ENCODE assay signal across 8 cellular contexts in the genomic region with DNA sequence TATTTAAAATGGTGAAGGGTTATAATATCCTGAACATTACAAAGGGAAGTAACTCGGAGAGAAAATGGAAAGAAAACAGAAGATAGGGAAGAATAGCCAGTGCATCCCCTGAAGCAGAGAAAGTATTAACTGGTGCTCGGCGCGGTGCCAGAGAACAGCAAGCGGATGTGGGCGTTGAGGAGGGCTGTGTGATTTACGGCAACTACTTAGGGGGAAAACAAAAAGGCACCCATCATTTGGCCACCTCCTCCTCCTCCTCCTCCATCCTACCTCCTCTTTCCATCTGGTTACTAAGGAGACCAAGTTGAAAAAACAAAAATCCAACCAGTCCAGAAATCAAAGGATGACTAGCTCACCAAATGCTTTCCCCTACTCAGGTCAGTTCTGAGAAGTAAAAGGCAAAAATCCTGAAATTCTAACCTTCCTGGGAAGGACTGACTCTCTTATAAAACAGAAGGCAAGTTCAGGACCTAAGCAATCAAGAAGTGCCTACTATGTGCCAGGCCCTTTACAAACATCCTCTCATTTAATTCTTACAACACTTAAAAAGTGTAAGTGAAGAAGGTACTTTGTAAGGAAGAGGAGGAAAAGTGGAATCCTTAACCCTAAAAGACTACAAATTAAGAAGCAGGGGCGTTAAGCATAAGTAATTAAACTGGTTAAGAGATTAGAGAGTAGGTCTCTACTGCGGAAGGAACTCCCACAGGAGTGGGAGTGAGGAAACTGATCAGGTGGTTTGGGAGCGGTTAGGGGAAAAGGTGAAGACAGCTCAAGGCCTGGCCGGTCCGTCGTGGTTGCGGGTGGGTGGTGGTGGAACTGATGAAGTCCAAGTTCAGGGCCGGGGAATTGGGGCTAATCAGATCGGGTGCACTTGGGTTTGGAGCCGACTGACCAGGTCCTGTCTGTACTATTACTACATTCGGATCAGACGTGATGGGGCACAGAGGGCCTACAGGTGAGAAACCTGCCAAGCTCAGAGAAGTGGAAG. TPM values are rescaled to one million over a fixed set of nuclear protein-coding genes. Genes with fewer than 3 reads are reported as not detected.
A peak's percentile ranks its signal among the peaks of the same experiment; 100 is the strongest.
DNase-seq lines count a peak whose midpoint lies in the region; ATAC-seq and TF ChIP-seq lines count a peak whose summit lies in the region.

No MANE protein-coding gene starts in this region.

- 0 out of 2 replicates have a peak, but pooled peaks cover 3% of the 10 kb centered on the region for H3K27me3 ChIP-seq in GM23248 (replicated peaks; ENCODE audit: insufficient read depth)
- H3K27me3 ChIP-seq in right atrium auricular region = no peaks in the 10 kb centered on the region
- H3K27me3 ChIP-seq in gastrocnemius medialis = no peaks in the 10 kb centered on the region

- H3K27ac Mint-ChIP-seq in activated naive CD4-positive, alpha-beta T cell treated with anti-CD3 and anti-CD28 coated beads, Interleukin-2, amount 50 U/mL, for 24 hours = peak overlapping the region; percentile 97

- no peaks in the 10 kb centered on the region for H4K20me1 ChIP-seq in GM23248 (ENCODE audit: insufficient read depth)

- no peak for TF ChIP-seq POLR2A in gastrocnemius medialis (IDR thresholded peaks at IDR 0.05)

- peak overlapping the region; percentile 99 for H3K4me2 ChIP-seq in GM23248 (ENCODE audit: unreplicated experiment)

- H3K9ac ChIP-seq in GM23248 = peak overlapping the region; percentile 92

- peaks cover 18% of the 10 kb centered on the region; the same call in 1 of the 2 replicates for H3F3A ChIP-seq in GM23248 (ENCODE audit: insufficient read depth)

- H2AFZ ChIP-seq in GM23248 = peak overlapping the region; percentile 83

- WGBS in GM23248 (ENCODE audit: low coverage in 1 of 2, low lambda C conversion rate in 2 of 2, missing lambda C conversion rate in 2 of 2), 2 experiments = 2 to 5% methylated on average over 19 of the region's 19 CpGs

- peak overlapping the region; percentile 58 for H3K27ac ChIP-seq in GM23248
- H3K27ac ChIP-seq in right atrium auricular region = peak overlapping the region; percentile 58 to 86
- H3K27ac ChIP-seq in gastrocnemius medialis = peak overlapping the region; percentile 71 to 87 (median 86)

- H3K4me3 Mint-ChIP-seq in activated naive CD4-positive, alpha-beta T cell treated with anti-CD3 and anti-CD28 coated beads, Interleukin-2, amount 50 U/mL, for 24 hours = peak overlapping the region; percentile 99

- ATAC-seq in gastrocnemius medialis (peak; percentile 31 to 44), HG03342 (IDR thresholded peaks at IDR 0.05; ENCODE audit: unreplicated experiment) (no peak)

- no peak for TF ChIP-seq CTCF in right atrium auricular region (IDR thresholded peaks at IDR 0.05)
- no peak for TF ChIP-seq CTCF in gastrocnemius medialis (IDR thresholded peaks at IDR 0.05 in 4 of 5, conservative IDR thresholded peaks at IDR 0.05 in 1 of 5)

- intact Hi-C loops in gastrocnemius medialis (cut with DNase I; ENCODE audit: low total_unique reads) = loop anchor here (2.0 to 5.0 kb wide), 2 partner anchors 69 to 158 kb away; no protein-coding TSS in a partner anchor

- no peaks in the 10 kb centered on the region for H3K27me3 Mint-ChIP-seq in activated naive CD4-positive, alpha-beta T cell treated with anti-CD3 and anti-CD28 coated beads, Interleukin-2, amount 50 U/mL, for 24 hours

- H3K9me3 ChIP-seq in GM23248 (ENCODE audit: low read depth) (no peaks in the 10 kb centered on the region), right atrium auricular region (no peaks in the 10 kb centered on the region), gastrocnemius medialis (no peaks in the 10 kb centered on the region)

- H3K4me1 ChIP-seq in GM23248 (ENCODE audit: insufficient read depth) (peaks cover 34% of the 10 kb centered on the region), right atrium auricular region (peaks cover 0 to 28% of the 10 kb centered on the region in 2 donors), gastrocnemius medialis (peaks cover 30 to 47% of the 10 kb centered on the region in 2 donors)

- H3K36me3 Mint-ChIP-seq in activated naive CD4-positive, alpha-beta T cell treated with anti-CD3 and anti-CD28 coated beads, Interleukin-2, amount 50 U/mL, for 24 hours = peaks cover 12% of the 10 kb centered on the region

- peak; percentile 42 for DNase-seq in Ammon's horn (ENCODE audit: low spot score)
- peak; percentile 81 for DNase-seq in GM23248
- DNase-seq in NCI-H69 (lab: John Stamatoyannopoulos, UW) = peak; percentile 98
- DNase-seq in right atrium auricular region (ENCODE audit: low spot score) = no peak
- no peak for DNase-seq in gastrocnemius medialis
- DNase-seq in NCI-H1930 (lab: John Stamatoyannopoulos, UW) = no peak

- in situ Hi-C loops in GM23248 (cut with MboI) (no loop called here), gastrocnemius medialis (cut with MboI; ENCODE audit: low sequenced_read_pairs in 4 of 4) (no loop called here)

- peak overlapping the region; percentile 89 for H3K4me3 ChIP-seq in GM23248
- peak overlapping the region; percentile 76 to 92 for H3K4me3 ChIP-seq in right atrium auricular region
- peak overlapping the region; percentile 63 to 99 (median 94) for H3K4me3 ChIP-seq in gastrocnemius medialis

- H3K36me3 ChIP-seq in GM23248 (ENCODE audit: low read depth) (peaks cover 11% of the 10 kb centered on the region), right atrium auricular region (no peaks in the 10 kb centered on the region), gastrocnemius medialis (peaks cover 0 to 21% of the 10 kb centered on the region in 2 donors)

- peaks cover 54% of the 10 kb centered on the region for H3K4me1 Mint-ChIP-seq in activated naive CD4-positive, alpha-beta T cell treated with anti-CD3 and anti-CD28 coated beads, Interleukin-2, amount 50 U/mL, for 24 hours

- H3K9me3 Mint-ChIP-seq in activated naive CD4-positive, alpha-beta T cell treated with anti-CD3 and anti-CD28 coated beads, Interleukin-2, amount 50 U/mL, for 24 hours = no peaks in the 10 kb centered on the region

- H3K9me2 ChIP-seq in GM23248 (ENCODE audit: insufficient read depth) = 0 out of 2 replicates have a peak, but pooled peaks cover 5% of the 10 kb centered on the region

- H3K79me2 ChIP-seq in GM23248 (ENCODE audit: insufficient read depth) = peaks cover 55% of the 10 kb centered on the region

RNA-seq across cellular contexts. Expression of gene MED27, which starts 1.0 kb away (rescaled TPM):
- 21.4 and 35.4 TPM in 2 replicates for total RNA-seq in GM23248 (2014; rRNA removed; shearing (Covaris generic))
- 41.1 and 44.1 TPM in 2 replicates for polyA plus RNA-seq in GM23248 (2016; fragmentation: Nextera tagmentation; extraction: Ambion mirVana)
- total RNA-seq in right atrium auricular region (10 to 100 TPM; 12.5 to 15.3 TPM), gastrocnemius medialis (10 to 100 TPM; 11.6 to 20.3 (median 13.9) TPM)

Comparison
In these comparisons a context has a peak if more than half of its experiments do, and no peak if none do; other contexts are left out.
1. DNase-seq: peak in Ammon's horn (single experiment), GM23248 (single experiment) and NCI-H69 (single experiment); none in right atrium auricular region (single experiment), gastrocnemius medialis (0 of 2) and NCI-H1930 (0 of 2).
2. Peak in every context shown above with its lines, with median percentiles within 50 percentile points of each other: H3K27ac ChIP-seq and H3K4me3 ChIP-seq.